Comparison of ENCODE assay signal across 1 cellular context in the genomic region with DNA sequence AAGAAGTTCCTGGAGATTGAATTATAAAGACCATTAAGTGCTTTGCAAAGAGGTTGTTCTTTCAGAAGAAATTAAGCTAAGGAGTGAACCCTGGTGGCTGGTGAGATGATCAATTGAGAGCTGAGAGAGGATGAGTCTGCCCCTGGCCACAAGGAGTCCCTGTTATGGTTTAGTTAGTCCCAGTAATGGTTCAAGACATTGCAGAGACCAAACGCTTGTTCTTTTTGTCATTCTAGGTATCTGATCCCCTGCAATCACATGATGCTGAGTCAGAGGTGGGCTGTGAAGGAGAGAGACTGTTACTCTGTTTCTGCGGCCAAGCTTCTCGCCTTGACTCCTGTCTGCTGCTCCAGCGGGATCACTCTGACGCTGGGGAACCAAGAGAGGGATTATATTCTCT.
TF ChIP-seq lines count a peak whose summit lies in the region.

No MANE protein-coding gene starts in this region.

TF ChIP-seq in WTC11, 78 proteins besides CTCF, POLR2A, EP300 and RAD21 (continued from another document):
- TF ChIP-seq, protein P1, sequence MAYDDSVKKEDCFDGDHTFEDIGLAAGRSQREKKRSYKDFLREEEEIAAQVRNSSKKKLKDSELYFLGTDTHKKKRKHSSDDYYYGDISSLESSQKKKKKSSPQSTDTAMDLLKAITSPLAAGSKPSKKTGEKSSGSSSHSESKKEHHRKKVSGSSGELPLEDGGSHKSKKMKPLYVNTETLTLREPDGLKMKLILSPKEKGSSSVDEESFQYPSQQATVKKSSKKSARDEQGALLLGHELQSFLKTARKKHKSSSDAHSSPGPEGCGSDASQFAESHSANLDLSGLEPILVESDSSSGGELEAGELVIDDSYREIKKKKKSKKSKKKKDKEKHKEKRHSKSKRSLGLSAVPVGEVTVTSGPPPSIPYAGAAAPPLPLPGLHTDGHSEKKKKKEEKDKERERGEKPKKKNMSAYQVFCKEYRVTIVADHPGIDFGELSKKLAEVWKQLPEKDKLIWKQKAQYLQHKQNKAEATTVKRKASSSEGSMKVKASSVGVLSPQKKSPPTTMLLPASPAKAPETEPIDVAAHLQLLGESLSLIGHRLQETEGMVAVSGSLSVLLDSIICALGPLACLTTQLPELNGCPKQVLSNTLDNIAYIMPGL (CRISPR knock-in tag; IDR thresholded peaks at IDR 0.05) = no peak
- TF ChIP-seq ZNF396 (CRISPR knock-in tag; IDR thresholded peaks at IDR 0.05; ENCODE audit: borderline replicate concordance) = no peak
- no peak for TF ChIP-seq SOX15 (CRISPR knock-in tag; IDR thresholded peaks at IDR 0.05)
- TF ChIP-seq ZNF416 (CRISPR knock-in tag; IDR thresholded peaks at IDR 0.05) = no peak
- no peak for TF ChIP-seq ZNF532 (CRISPR knock-in tag; IDR thresholded peaks at IDR 0.05; ENCODE audit: borderline replicate concordance)
- TF ChIP-seq NFATC4 (CRISPR knock-in tag; IDR thresholded peaks at IDR 0.05) = no peak
TF ChIP-seq in WTC11: peak in this region for 0.
